In the genomic region with DNA sequence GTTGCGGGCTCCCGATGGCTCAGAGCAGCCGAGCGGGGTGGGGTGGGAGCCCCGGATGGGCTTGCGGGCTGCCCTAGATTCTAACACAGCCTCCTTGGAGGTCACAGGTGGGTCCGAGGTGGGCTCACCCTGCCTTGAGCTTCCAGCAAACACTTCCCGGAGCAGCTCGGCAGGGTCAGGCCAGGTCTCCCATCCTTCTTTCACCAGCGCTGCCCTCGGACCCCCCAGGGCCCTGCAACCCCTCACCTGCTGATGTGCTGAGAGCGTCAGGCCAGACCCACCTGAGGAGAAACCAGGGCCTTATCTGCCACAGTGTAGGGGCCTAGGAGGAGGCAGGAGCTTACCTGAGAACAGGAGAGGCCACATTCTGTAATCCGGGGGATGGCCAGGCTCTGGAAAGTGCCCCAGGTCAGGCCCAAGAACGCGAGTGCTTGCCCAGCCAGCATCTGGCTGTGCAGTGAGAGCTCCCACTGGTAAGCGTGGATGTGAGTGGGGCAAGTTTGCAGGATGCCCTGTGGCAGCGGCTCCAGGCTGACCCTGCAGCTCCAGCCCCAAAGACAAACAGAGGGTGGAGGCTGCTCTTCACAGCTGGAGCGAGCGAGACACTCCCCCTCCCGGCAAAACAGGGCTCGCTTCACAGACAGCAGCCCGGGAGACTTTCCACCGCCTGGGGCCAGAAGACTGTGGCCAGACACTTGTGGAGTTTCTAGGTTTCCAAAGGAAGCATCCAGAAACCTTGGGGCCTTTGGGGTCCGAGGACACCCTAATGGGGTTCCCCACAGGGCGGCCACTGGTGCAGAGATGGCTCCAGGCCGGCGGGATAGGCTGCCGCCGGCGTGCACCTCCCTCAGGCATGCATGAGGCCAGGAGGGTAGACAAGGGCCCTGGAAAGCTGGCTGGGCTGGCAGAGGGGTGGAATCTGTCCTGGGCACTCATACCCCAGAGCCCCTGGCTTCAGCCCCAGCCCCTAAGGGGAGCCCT, we compare ENCODE assay signal across 12 cellular contexts. TPM values are rescaled to one million over a fixed set of nuclear protein-coding genes. Genes with fewer than 3 reads are reported as not detected.
DNase-seq lines count a peak whose midpoint lies in the region; ATAC-seq, FAIRE-seq and TF ChIP-seq lines count a peak whose summit lies in the region.
"Had no signal": no experiment of that assay in that cellular context is flagged by ENCODE, and none has a peak within 500 bp of the region (broad histone marks: within the 10 kb centered on the region; RNA-seq: fewer than 3 reads in every experiment).

A gene (minus strand): TSS at position 565 of the 981 bp plus-strand sequence. CDS start 119 bp downstream, at position 446.

- peak; percentile 8 for DNase-seq in activated naive CD4-positive, alpha-beta T cell treated with anti-CD3 and anti-CD28 coated beads, Interleukin-2, amount 50 U/mL, for 16 hours
- no peak for DNase-seq in activated naive CD4-positive, alpha-beta T cell (lab: John Stamatoyannopoulos, UW)
- no peak for DNase-seq in T-helper 17 cell
- peak; percentile 54 for DNase-seq in iPS-NIHi11 (ENCODE audit: low spot score)
- DNase-seq in testis = peak; percentile 40
- no peak for DNase-seq in urothelium cell line (ENCODE audit: low spot score)
- DNase-seq in NOMO-1 treated with DMSO at 0.1 percent for 48 hours (lab: John Stamatoyannopoulos, UW; ENCODE audit: unreplicated experiment) = no peak
- DNase-seq: NCI-H1694, psoas muscle, T1000 had no signal

- FAIRE-seq in urothelium cell line (lab: Jason Lieb, UNC) = no peak

- peak within 1 kb of the TSS; percentile 71 for H3K27ac Mint-ChIP-seq in T-helper 17 cell

- peaks cover 2% of the 10 kb centered on the region for H3K36me3 Mint-ChIP-seq in T-helper 17 cell (ENCODE audit: low read depth)

- TF ChIP-seq CTCF in testis (IDR thresholded peaks at IDR 0.05) = peak in 1 of 3 experiments; percentile 8

- H3K9me3 ChIP-seq in T-helper 17 cell (ENCODE audit: control insufficient read depth, low read length, poor library complexity, severe bottlenecking) = no peaks in the 10 kb centered on the region
- H3K9me3 ChIP-seq in testis = no peaks in the 10 kb centered on the region
- H3K9me3 ChIP-seq: psoas muscle had no signal

- H3K27ac ChIP-seq in testis = no peak within 1 kb of the TSS
- H3K27ac ChIP-seq: psoas muscle had no signal

- H3K27me3 ChIP-seq in testis = no peaks in the 10 kb centered on the region

- H3K27me3 Mint-ChIP-seq in T-helper 17 cell = peaks cover 33% of the 10 kb centered on the region

- TF ChIP-seq POLR2A in testis (IDR thresholded peaks at IDR 0.05) = no peak

- H3K36me3 ChIP-seq in testis (ENCODE audit: low read depth, missing control alignments) = no peaks in the 10 kb centered on the region

- H3K4me3 ChIP-seq in testis = no peak within 1 kb of the TSS
- H3K4me3 ChIP-seq: psoas muscle had no signal

- ATAC-seq in T-helper 17 cell = no peak
- ATAC-seq in HG03135 (IDR thresholded peaks at IDR 0.05; ENCODE audit: unreplicated experiment) = no peak

- H3K4me1 Mint-ChIP-seq in T-helper 17 cell = peaks cover 9% of the 10 kb centered on the region

- WGBS in testis, 2 donors = 66 to 69% methylated on average over 12 to 28 of the region's 30 CpGs

- H3K4me3 Mint-ChIP-seq in T-helper 17 cell = peak within 1 kb of the TSS; percentile 80

- intact Hi-C loops in testis (cut with DNase I; ENCODE audit: low total_unique reads) = no loop called here

- H3K4me1 ChIP-seq in testis = peaks cover 9% of the 10 kb centered on the region
- H3K4me1 ChIP-seq: psoas muscle had no signal

RNA-seq across cellular contexts. Expression of the gene that starts here (rescaled TPM):
- total RNA-seq in T-helper 17 cell (not detected), testis (under 1 TPM; 0.25 to 0.55 TPM)
- polyA plus RNA-seq in testis (ENCODE audit: insufficient read depth, low read depth, low replicate concordance) = 0.30 TPM
- total RNA-seq: aorta, psoas muscle had no signal
- polyA plus RNA-seq: psoas muscle had no signal

Comparison
In these comparisons a context has a peak if more than half of its experiments do, and no peak if none do; other contexts are left out.
1. DNase-seq: peak in activated naive CD4-positive, alpha-beta T cell treated with anti-CD3 and anti-CD28 coated beads, Interleukin-2, amount 50 U/mL, for 16 hours (single experiment) and iPS-NIHi11 (single experiment); none in activated naive CD4-positive, alpha-beta T cell (0 of 4), T-helper 17 cell (0 of 3), urothelium cell line (single experiment) and NOMO-1 treated with DMSO at 0.1 percent for 48 hours (single experiment).
2. Peak in DNase-seq in testis; RNA of the gene not detected or under 1 TPM.